ENCODE assay signal across 17 cellular contexts in the genomic region with DNA sequence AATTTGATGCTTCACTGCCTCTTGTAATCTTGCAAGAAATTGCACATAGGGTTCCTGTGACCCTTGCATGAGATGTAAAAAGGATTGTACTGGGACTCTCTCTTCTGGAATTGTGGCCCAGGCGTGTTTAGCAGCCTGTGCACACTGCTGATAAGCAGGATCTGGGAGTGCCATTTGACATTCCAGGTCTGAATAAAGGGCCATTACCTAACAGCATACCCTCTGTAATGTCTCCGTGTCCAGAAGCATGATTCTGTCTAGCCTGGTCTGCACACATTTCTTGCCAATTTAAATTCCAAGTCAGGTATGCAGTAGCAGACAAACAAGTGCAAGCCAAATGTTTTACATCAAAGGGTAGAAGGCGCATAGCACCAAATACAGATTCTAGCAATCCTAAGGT.
"Had no signal": no experiment of that assay in that cellular context is flagged by ENCODE, and none has a peak within 500 bp of the region (broad histone marks: within the 10 kb centered on the region; RNA-seq: fewer than 3 reads in every experiment).

No MANE protein-coding gene starts in this region.

- H3K36me3 ChIP-seq: right atrium auricular region, WERI-Rb-1 had no signal

- H3K27me3 ChIP-seq: hepatocyte, right atrium auricular region, testis had no signal

- H2AFZ ChIP-seq: hepatocyte had no signal

- H3K27ac Mint-ChIP-seq: activated naive CD4-positive, alpha-beta T cell treated with anti-CD3 and anti-CD28 coated beads, Interleukin-2, amount 50 U/mL, for 24 hours; activated T-cell treated with anti-CD3 and anti-CD28 coated beads, Interleukin-2, amount 50 U/mL, for 72 hours; naive thymus-derived CD4-positive, alpha-beta T cell; stimulated activated effector memory CD8-positive, alpha-beta T cell treated with anti-CD3 and anti-CD28 coated beads, Interleukin-12 subunit alpha, Interleukin-12 subunit beta, amount 100 ng/mL, for 72 hours had no signal

- H3K36me3 Mint-ChIP-seq: activated naive CD4-positive, alpha-beta T cell treated with anti-CD3 and anti-CD28 coated beads, Interleukin-2, amount 50 U/mL, for 24 hours; stimulated activated effector memory CD8-positive, alpha-beta T cell treated with anti-CD3 and anti-CD28 coated beads, Interleukin-12 subunit alpha, Interleukin-12 subunit beta, amount 100 ng/mL, for 72 hours had no signal

- H3K4me1 Mint-ChIP-seq: activated naive CD4-positive, alpha-beta T cell treated with anti-CD3 and anti-CD28 coated beads, Interleukin-2, amount 50 U/mL, for 24 hours; stimulated activated effector memory CD8-positive, alpha-beta T cell treated with anti-CD3 and anti-CD28 coated beads, Interleukin-12 subunit alpha, Interleukin-12 subunit beta, amount 100 ng/mL, for 72 hours had no signal

- H3K4me3 Mint-ChIP-seq: activated naive CD4-positive, alpha-beta T cell treated with anti-CD3 and anti-CD28 coated beads, Interleukin-2, amount 50 U/mL, for 24 hours; activated T-cell treated with anti-CD3 and anti-CD28 coated beads, Interleukin-2, amount 50 U/mL, for 72 hours; naive thymus-derived CD4-positive, alpha-beta T cell; stimulated activated effector memory CD8-positive, alpha-beta T cell treated with anti-CD3 and anti-CD28 coated beads, Interleukin-12 subunit alpha, Interleukin-12 subunit beta, amount 100 ng/mL, for 72 hours had no signal

- H3K4me2 ChIP-seq: hepatocyte had no signal

- H3K4me3 ChIP-seq: hepatocyte, right atrium auricular region, testis had no signal

- H3K27ac ChIP-seq: hepatocyte, right atrium auricular region, testis, WERI-Rb-1 had no signal

- H3K9me3 ChIP-seq: right atrium auricular region, testis had no signal

- H3K9me3 Mint-ChIP-seq: activated naive CD4-positive, alpha-beta T cell treated with anti-CD3 and anti-CD28 coated beads, Interleukin-2, amount 50 U/mL, for 24 hours; activated T-cell treated with anti-CD3 and anti-CD28 coated beads, Interleukin-2, amount 50 U/mL, for 72 hours; dendritic cell treated with granulocyte-macrophage colony-stimulating factor and Interleukin-4, amounts not matched to agents 40 ng/mL and 50 ng/mL, for 4 days; stimulated activated effector memory CD8-positive, alpha-beta T cell treated with anti-CD3 and anti-CD28 coated beads, Interleukin-12 subunit alpha, Interleukin-12 subunit beta, amount 100 ng/mL, for 72 hours had no signal

- ATAC-seq: activated T-cell treated with anti-CD3 and anti-CD28 coated beads, Interleukin-2, amount 50 U/mL, for 72 hours; naive thymus-derived CD4-positive, alpha-beta T cell; stimulated activated effector memory CD8-positive, alpha-beta T cell treated with anti-CD3 and anti-CD28 coated beads, Interleukin-12 subunit alpha, Interleukin-12 subunit beta, amount 100 ng/mL, for 72 hours had no signal

- DNase-seq: activated CD4-positive, alpha-beta T cell treated with anti-CD3 and anti-CD28 coated beads for 1 hour; activated CD8-positive, alpha-beta memory T cell treated with anti-CD3 and anti-CD28 coated beads for 24 hours; activated gamma-delta T cell; activated T-cell treated with anti-CD3 and anti-CD28 coated beads, Interleukin-2, amount 50 U/mL, for 72 hours; effector memory CD4-positive, alpha-beta T cell; nucleus accumbens; posterior cingulate gyrus; stimulated activated CD4-positive, alpha-beta T cell treated with anti-CD3 and anti-CD28 coated beads, Interleukin-4, amount 100 ng/mL, for 24 hours; SW 1271; testis; WERI-Rb-1 had no signal

- H3K4me1 ChIP-seq: right atrium auricular region, testis had no signal

- H3K79me2 ChIP-seq: hepatocyte had no signal
